1 cellular context compared by ENCODE assay signal in the genomic region with DNA sequence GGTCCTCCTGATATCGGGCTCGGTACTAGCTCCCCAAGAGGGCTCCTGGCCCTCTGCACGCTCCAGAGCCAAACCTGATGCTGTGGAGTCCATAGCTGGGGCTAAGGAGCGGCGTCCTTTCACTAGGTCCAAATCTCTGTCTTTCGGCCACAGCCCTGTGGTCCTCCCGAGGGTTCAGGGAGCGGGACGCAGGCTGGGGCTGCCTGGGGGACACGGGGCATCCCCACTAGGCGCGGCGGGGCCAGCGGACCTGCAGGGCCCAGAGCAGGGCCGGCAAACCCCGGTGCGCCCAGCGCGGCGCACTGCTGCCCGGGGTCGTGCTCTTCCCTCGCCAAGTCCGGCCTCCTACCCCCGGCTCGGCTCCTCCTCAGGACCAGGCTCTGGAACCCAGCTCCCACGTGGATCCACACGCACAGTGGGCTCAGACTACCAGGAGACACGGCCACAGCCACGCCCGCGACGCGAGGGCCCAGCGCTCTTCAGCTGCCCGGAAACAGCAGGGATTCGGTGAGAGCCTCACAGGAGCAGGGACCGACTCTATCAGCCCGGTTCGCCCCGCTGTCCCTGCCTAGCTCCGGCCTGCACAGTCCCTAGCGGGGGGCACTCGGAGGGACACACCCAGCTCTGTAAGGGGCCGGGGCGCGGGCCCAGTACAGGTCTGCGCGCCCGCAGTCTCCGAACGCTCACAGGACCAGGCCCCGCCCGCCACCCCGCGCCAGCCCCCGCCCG.
A peak's percentile ranks its signal among the peaks of the same experiment; 100 is the strongest.
TF ChIP-seq lines count a peak whose summit lies in the region.

No MANE protein-coding gene starts in this region.

TF ChIP-seq in K562, 482 proteins besides CTCF, POLR2A, EP300 and RAD21 (continues in another document):
- TF ChIP-seq CBFA2T3 (IDR thresholded peaks at IDR 0.05), result no peak
- no peak for TF ChIP-seq SMAD2 (IDR thresholded peaks at IDR 0.05; ENCODE audit: low read depth, low read length)
- peak; percentile 75 for TF ChIP-seq POLR2G (IDR thresholded peaks at IDR 0.05; ENCODE audit: low read depth, low read length)
- TF ChIP-seq ZNF445 (CRISPR knock-in tag; IDR thresholded peaks at IDR 0.05; ENCODE audit: low read depth), result no peak
- no peak for TF ChIP-seq PRDM10 (IDR thresholded peaks at IDR 0.05; ENCODE audit: partially characterized antibody)
- TF ChIP-seq UBTF (IDR thresholded peaks at IDR 0.05; ENCODE audit: borderline replicate concordance in 1 of 2, low read depth in 2 of 2, low read length in 2 of 2), result peak in 1 of 2 experiments; percentile 68; a peak in 1 of 4 replicates
- no peak for TF ChIP-seq ZNF830 (CRISPR knock-in tag; IDR thresholded peaks at IDR 0.05)
- peak; percentile 66; the same call in 1 of the 2 replicates for TF ChIP-seq PHF8 (IDR thresholded peaks at IDR 0.05; ENCODE audit: borderline replicate concordance, low read length)
- TF ChIP-seq NFYB (IDR thresholded peaks at IDR 0.05; ENCODE audit: extremely low read depth, insufficient read length), result no peak
- TF ChIP-seq PCBP1 (IDR thresholded peaks at IDR 0.05; ENCODE audit: low read depth, low read length, poor library complexity, severe bottlenecking), result peak; percentile 31
- no peak for TF ChIP-seq ZKSCAN8 (CRISPR knock-in tag; IDR thresholded peaks at IDR 0.05)
- TF ChIP-seq ELF1 (tag; IDR thresholded peaks at IDR 0.05), result no peak
- no peak for TF ChIP-seq ILK (tag; IDR thresholded peaks at IDR 0.05; ENCODE audit: borderline replicate concordance, low read depth)
- no peak for TF ChIP-seq HBP1 (CRISPR knock-in tag; IDR thresholded peaks at IDR 0.05)
- TF ChIP-seq, protein P1, sequence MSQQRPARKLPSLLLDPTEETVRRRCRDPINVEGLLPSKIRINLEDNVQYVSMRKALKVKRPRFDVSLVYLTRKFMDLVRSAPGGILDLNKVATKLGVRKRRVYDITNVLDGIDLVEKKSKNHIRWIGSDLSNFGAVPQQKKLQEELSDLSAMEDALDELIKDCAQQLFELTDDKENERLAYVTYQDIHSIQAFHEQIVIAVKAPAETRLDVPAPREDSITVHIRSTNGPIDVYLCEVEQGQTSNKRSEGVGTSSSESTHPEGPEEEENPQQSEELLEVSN (IDR thresholded peaks at IDR 0.05; ENCODE audit: borderline replicate concordance in 1 of 2, extremely low read depth in 1 of 2, insufficient read depth in 1 of 2, insufficient read length in 1 of 2, low read depth in 1 of 2, low read length in 1 of 2, poor library complexity in 1 of 2, severe bottlenecking in 1 of 2), result peak in 1 of 2 experiments; percentile 33
- TF ChIP-seq DPF2 (IDR thresholded peaks at IDR 0.05), result 0 out of 2 replicates have a peak, but pooled peaks have one; percentile 1
- no peak for TF ChIP-seq ZNF79 (CRISPR knock-in tag; IDR thresholded peaks at IDR 0.05; ENCODE audit: low read depth)
- peak in 1 of 2 experiments; percentile 37; a peak in 2 of 4 replicates for TF ChIP-seq HDAC1 (IDR thresholded peaks at IDR 0.05)
- peak; percentile 81 for TF ChIP-seq ZFX (CRISPR knock-in tag; IDR thresholded peaks at IDR 0.05)
- no peak for TF ChIP-seq THAP12 (CRISPR knock-in tag; IDR thresholded peaks at IDR 0.05)
- no peak for TF ChIP-seq RBM17 (IDR thresholded peaks at IDR 0.05; ENCODE audit: borderline replicate concordance, low read depth, low read length)
- no peak for TF ChIP-seq SMARCC2 (IDR thresholded peaks at IDR 0.05; ENCODE audit: low read depth)
- TF ChIP-seq ZNF143 (CRISPR knock-in tag; IDR thresholded peaks at IDR 0.05), result no peak
- 0 out of 2 replicates have a peak, but pooled peaks have one; percentile 12 for TF ChIP-seq SMAD4 (CRISPR knock-in tag; conservative IDR thresholded peaks at IDR 0.05)
- TF ChIP-seq, protein P2, sequence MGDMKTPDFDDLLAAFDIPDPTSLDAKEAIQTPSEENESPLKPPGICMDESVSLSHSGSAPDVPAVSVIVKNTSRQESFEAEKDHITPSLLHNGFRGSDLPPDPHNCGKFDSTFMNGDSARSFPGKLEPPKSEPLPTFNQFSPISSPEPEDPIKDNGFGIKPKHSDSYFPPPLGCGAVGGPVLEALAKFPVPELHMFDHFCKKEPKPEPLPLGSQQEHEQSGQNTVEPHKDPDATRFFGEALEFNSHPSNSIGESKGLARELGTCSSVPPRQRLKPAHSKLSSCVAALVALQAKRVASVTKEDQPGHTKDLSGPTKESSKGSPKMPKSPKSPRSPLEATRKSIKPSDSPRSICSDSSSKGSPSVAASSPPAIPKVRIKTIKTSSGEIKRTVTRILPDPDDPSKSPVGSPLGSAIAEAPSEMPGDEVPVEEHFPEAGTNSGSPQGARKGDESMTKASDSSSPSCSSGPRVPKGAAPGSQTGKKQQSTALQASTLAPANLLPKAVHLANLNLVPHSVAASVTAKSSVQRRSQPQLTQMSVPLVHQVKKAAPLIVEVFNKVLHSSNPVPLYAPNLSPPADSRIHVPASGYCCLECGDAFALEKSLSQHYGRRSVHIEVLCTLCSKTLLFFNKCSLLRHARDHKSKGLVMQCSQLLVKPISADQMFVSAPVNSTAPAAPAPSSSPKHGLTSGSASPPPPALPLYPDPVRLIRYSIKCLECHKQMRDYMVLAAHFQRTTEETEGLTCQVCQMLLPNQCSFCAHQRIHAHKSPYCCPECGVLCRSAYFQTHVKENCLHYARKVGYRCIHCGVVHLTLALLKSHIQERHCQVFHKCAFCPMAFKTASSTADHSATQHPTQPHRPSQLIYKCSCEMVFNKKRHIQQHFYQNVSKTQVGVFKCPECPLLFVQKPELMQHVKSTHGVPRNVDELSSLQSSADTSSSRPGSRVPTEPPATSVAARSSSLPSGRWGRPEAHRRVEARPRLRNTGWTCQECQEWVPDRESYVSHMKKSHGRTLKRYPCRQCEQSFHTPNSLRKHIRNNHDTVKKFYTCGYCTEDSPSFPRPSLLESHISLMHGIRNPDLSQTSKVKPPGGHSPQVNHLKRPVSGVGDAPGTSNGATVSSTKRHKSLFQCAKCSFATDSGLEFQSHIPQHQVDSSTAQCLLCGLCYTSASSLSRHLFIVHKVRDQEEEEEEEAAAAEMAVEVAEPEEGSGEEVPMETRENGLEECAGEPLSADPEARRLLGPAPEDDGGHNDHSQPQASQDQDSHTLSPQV (IDR thresholded peaks at IDR 0.05), result no peak
- TF ChIP-seq IRF2 (CRISPR knock-in tag; IDR thresholded peaks at IDR 0.05), result no peak
- TF ChIP-seq MXI1 (IDR thresholded peaks at IDR 0.05; ENCODE audit: low read depth, low read length), result no peak
- no peak for TF ChIP-seq RBM22 (IDR thresholded peaks at IDR 0.05; ENCODE audit: low read depth, low read length, poor library complexity, severe bottlenecking)
- TF ChIP-seq CTCFL (IDR thresholded peaks at IDR 0.05; ENCODE audit: borderline replicate concordance, insufficient read depth, low read depth, low read length, poor library complexity, severe bottlenecking), result no peak
- 0 out of 2 replicates have a peak, but pooled peaks have one; percentile 8 for TF ChIP-seq EGR1 (conservative IDR thresholded peaks at IDR 0.05)
- peak; percentile 80; the same call in 1 of the 2 replicates for TF ChIP-seq SAFB (IDR thresholded peaks at IDR 0.05; ENCODE audit: borderline replicate concordance, low read depth, low read length)
- TF ChIP-seq MYC (IDR thresholded peaks at IDR 0.05; ENCODE audit: low read depth, low read length), result no peak
- no peak for TF ChIP-seq MYC (CRISPR knock-in tag; IDR thresholded peaks at IDR 0.05; ENCODE audit: borderline replicate concordance, low read depth)
- TF ChIP-seq FIP1L1 (IDR thresholded peaks at IDR 0.05; ENCODE audit: low read depth, low read length, poor library complexity, severe bottlenecking), result peak; percentile 54
- TF ChIP-seq, protein P3, sequence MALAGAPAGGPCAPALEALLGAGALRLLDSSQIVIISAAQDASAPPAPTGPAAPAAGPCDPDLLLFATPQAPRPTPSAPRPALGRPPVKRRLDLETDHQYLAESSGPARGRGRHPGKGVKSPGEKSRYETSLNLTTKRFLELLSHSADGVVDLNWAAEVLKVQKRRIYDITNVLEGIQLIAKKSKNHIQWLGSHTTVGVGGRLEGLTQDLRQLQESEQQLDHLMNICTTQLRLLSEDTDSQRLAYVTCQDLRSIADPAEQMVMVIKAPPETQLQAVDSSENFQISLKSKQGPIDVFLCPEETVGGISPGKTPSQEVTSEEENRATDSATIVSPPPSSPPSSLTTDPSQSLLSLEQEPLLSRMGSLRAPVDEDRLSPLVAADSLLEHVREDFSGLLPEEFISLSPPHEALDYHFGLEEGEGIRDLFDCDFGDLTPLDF (CRISPR knock-in tag; IDR thresholded peaks at IDR 0.05), result no peak
- TF ChIP-seq MAZ (CRISPR knock-in tag; conservative IDR thresholded peaks at IDR 0.05 in 1 of 2, IDR thresholded peaks at IDR 0.05 in 1 of 2), result peak in 1 of 2 experiments; percentile 37; a peak in 2 of 4 replicates
- 0 out of 4 replicates have a peak, but pooled peaks of 1 of the 2 experiments have one; percentile 27 for TF ChIP-seq SIN3A (IDR thresholded peaks at IDR 0.05; ENCODE audit: borderline replicate concordance in 2 of 2, control insufficient read depth in 1 of 2, low read depth in 2 of 2, low read length in 2 of 2)
- 0 out of 2 replicates have a peak, but pooled peaks have one; percentile 33 for TF ChIP-seq CBX1 (IDR thresholded peaks at IDR 0.05; ENCODE audit: low read depth)
- peak; percentile 70 for TF ChIP-seq RBFOX2 (IDR thresholded peaks at IDR 0.05; ENCODE audit: low read depth, low read length)
